ENCODE assay signal across 8 cellular contexts in genomic region chr1:169427081-169427611, GRCh38. TPM values are rescaled to one million over a fixed set of nuclear protein-coding genes. Genes with fewer than 3 reads are reported as not detected.
DNase-seq lines count a peak whose midpoint lies in the region; ATAC-seq and TF ChIP-seq lines count a peak whose summit lies in the region.

TSS of gene CCDC181 (minus strand) at chr1:169427474. CDS start at chr1:169424927, 2,547 bp downstream.

- POLR2A ChIA-PET in AG04450 (lab: Yijun Ruan, JAX): no interaction called here

- no peak within 1 kb of the TSS for H3K27ac ChIP-seq in AG04450 (ENCODE audit: low read depth, low read length)

- ATAC-seq in GM19452 (IDR thresholded peaks at IDR 0.05; ENCODE audit: unreplicated experiment): peak; percentile 61
- ATAC-seq in activated CD4-positive, CD25-positive, alpha-beta regulatory T cell treated with anti-CD3 and anti-CD28 coated beads, Interleukin-2, amount 50 U/mL, for 24 hours: peak; percentile 75 to 99

- peak within 1 kb of the TSS; percentile 58 for H3K4me3 ChIP-seq in AG04450 (ENCODE audit: low read depth, low read length)

- DNase-seq in AG04450 (ENCODE audit: low read depth, low spot score): peak; percentile 3
- peak; percentile 98 for DNase-seq in NCI-H1092 treated with DMSO at 0.1 percent for 48 hours (lab: John Stamatoyannopoulos, UW)
- DNase-seq in cerebellum (ENCODE audit: low spot score): peak; percentile 84
- DNase-seq in kidney glomerular epithelial cell (lab: John Stamatoyannopoulos, UW): peak; percentile 81
- DNase-seq in stimulated activated CD4-positive, alpha-beta T cell treated with anti-CD3 and anti-CD28 coated beads, Interleukin-1b, Interleukin-23, amount 100 ng/mL, for 24 hours (ENCODE audit: low read depth in 4 of 4, low spot score in 1 of 4): peak; percentile 12 to 35 (median 34)
- DNase-seq in NCI-H226: no peak

- no peaks in the 10 kb centered on the region for H3K9me3 ChIP-seq in AG04450 (ENCODE audit: control insufficient read depth, insufficient read depth, low read length)

- CTCF ChIA-PET in AG04450 (lab: Charles Lee): interaction anchor here (0.7 to 1.5 kb wide), 5 partner anchors 39 to 824 kb away, joined by 3 to 5 read pairs (median 4); no protein-coding TSS in a partner anchor

- H3K27me3 ChIP-seq in AG04450 (ENCODE audit: control insufficient read depth, insufficient read depth, low read length): no peaks in the 10 kb centered on the region

- TF ChIP-seq CTCF in AG04450 (IDR thresholded peaks at IDR 0.05; ENCODE audit: low read depth, low read length): no peak

RNA-seq across cellular contexts. Expression of gene CCDC181, which starts in this region (rescaled TPM):
- 0.09 and 0.17 TPM in 2 replicates for polyA plus RNA-seq in AG04450 (2011; rRNA removed)
- not detected in 2 replicates for polyA minus RNA-seq in AG04450 (2011; rRNA and poly(A)+ RNA removed)
- 7.9 TPM for total RNA-seq in cerebellum

Comparison
In these comparisons a context has a peak if more than half of its experiments do, and no peak if none do; other contexts are left out.
1. Peak in DNase-seq and H3K4me3 ChIP-seq in AG04450; RNA of the gene not detected or under 1 TPM.